In genomic region chr15:74954515-74954914, GRCh38 we compare ENCODE assay signal across 1 cellular context.
TF ChIP-seq lines count a peak whose summit lies in the region.

No MANE protein-coding gene starts in this region.

TF ChIP-seq in K562, 482 proteins besides CTCF, POLR2A, EP300 and RAD21 (continued from another document and continues in another):
- TF ChIP-seq MCM7 (IDR thresholded peaks at IDR 0.05) (no peak), ARID2 (IDR thresholded peaks at IDR 0.05) (no peak), ZFPM2 (CRISPR knock-in tag; IDR thresholded peaks at IDR 0.05) (no peak), MYNN (IDR thresholded peaks at IDR 0.05) (peak; percentile 93), MYNN (CRISPR knock-in tag; IDR thresholded peaks at IDR 0.05) (no peak), GABPB2 (CRISPR knock-in tag; conservative IDR thresholded peaks at IDR 0.05) (no peak), NFIC (IDR thresholded peaks at IDR 0.05) (peak; percentile 96), KHSRP (IDR thresholded peaks at IDR 0.05) (peak; percentile 84), ZNF668 (CRISPR knock-in tag; IDR thresholded peaks at IDR 0.05) (no peak; the same call in 1 of the 2 replicates), FOXJ2 (tag; IDR thresholded peaks at IDR 0.05) (peak; percentile 55; the same call in 1 of the 2 replicates), ZNF354B (CRISPR knock-in tag; IDR thresholded peaks at IDR 0.05) (no peak), NR2F6 (CRISPR knock-in tag; IDR thresholded peaks at IDR 0.05) (no peak), NUFIP1 (IDR thresholded peaks at IDR 0.05; ENCODE audit: partially characterized antibody) (no peak), TEAD2 (tag; IDR thresholded peaks at IDR 0.05) (no peak), ZNF263 (CRISPR knock-in tag; IDR thresholded peaks at IDR 0.05; ENCODE audit: borderline replicate concordance) (peak; percentile 52; the same call in 1 of the 2 replicates), OTX1 (CRISPR knock-in tag; IDR thresholded peaks at IDR 0.05) (no peak), ZNF76 (CRISPR knock-in tag; IDR thresholded peaks at IDR 0.05; ENCODE audit: borderline replicate concordance) (no peak; the same call in 1 of the 2 replicates), JUND (IDR thresholded peaks at IDR 0.05; ENCODE audit: borderline replicate concordance, low read depth, low read length) (peak; percentile 89), JUND (tag; IDR thresholded peaks at IDR 0.05; ENCODE audit: borderline replicate concordance, low read depth, low read length) (peak; percentile 74; the same call in 1 of the 3 replicates), TEAD4 (IDR thresholded peaks at IDR 0.05; ENCODE audit: low read length) (peak; percentile 99), TEAD4 (CRISPR knock-in tag; IDR thresholded peaks at IDR 0.05; ENCODE audit: borderline replicate concordance) (no peak), FOXJ3 (CRISPR knock-in tag; IDR thresholded peaks at IDR 0.05) (no peak), ZFP91 (CRISPR knock-in tag; IDR thresholded peaks at IDR 0.05) (no peak), TARDBP (IDR thresholded peaks at IDR 0.05) (peak; percentile 96), STAG1 (CRISPR knock-in tag; IDR thresholded peaks at IDR 0.05; ENCODE audit: borderline replicate concordance) (no peak), MEIS2 (IDR thresholded peaks at IDR 0.05; ENCODE audit: partially characterized antibody) (peak; percentile 72), PCBP1 (IDR thresholded peaks at IDR 0.05; ENCODE audit: low read depth, low read length, poor library complexity, severe bottlenecking) (no peak), KDM5B (IDR thresholded peaks at IDR 0.05; ENCODE audit: insufficient replicate concordance, low read depth, low read length) (no peak), NEUROD1 (IDR thresholded peaks at IDR 0.05; ENCODE audit: borderline replicate concordance, low read depth, low read length, partially characterized antibody) (peak; percentile 89), ZNF124 (CRISPR knock-in tag; IDR thresholded peaks at IDR 0.05) (no peak), U2AF2 (optimal IDR thresholded peaks at IDR 0.05; ENCODE audit: low read depth, low read length) (no peak), MAX (CRISPR knock-in tag; IDR thresholded peaks at IDR 0.05) (no peak; the same call in 1 of the 2 replicates), NFATC3 (IDR thresholded peaks at IDR 0.05) (peak; percentile 85; the same call in 1 of the 2 replicates), ARID3A (IDR thresholded peaks at IDR 0.05; ENCODE audit: borderline replicate concordance, low read depth, low read length) (peak; percentile 48; the same call in 1 of the 2 replicates), ATF6 (CRISPR knock-in tag; IDR thresholded peaks at IDR 0.05) (no peak), SUPT5H (IDR thresholded peaks at IDR 0.05) (no peak), CAMTA2 (CRISPR knock-in tag; conservative IDR thresholded peaks at IDR 0.05) (no peak), ETS2 (tag; IDR thresholded peaks at IDR 0.05; ENCODE audit: borderline replicate concordance, poor library complexity, severe bottlenecking) (no peak), SMAD1 (IDR thresholded peaks at IDR 0.05; ENCODE audit: low read depth, low read length, partially characterized antibody) (peak; percentile 94), YBX1 (IDR thresholded peaks at IDR 0.05) (no peak), ARNT (IDR thresholded peaks at IDR 0.05) (peak; percentile 81 to 93; a peak in 3 of 4 replicates), XRCC4 (IDR thresholded peaks at IDR 0.05; ENCODE audit: extremely low read depth, insufficient read depth, insufficient read length) (no peak)
- TF ChIP-seq, protein P1, sequence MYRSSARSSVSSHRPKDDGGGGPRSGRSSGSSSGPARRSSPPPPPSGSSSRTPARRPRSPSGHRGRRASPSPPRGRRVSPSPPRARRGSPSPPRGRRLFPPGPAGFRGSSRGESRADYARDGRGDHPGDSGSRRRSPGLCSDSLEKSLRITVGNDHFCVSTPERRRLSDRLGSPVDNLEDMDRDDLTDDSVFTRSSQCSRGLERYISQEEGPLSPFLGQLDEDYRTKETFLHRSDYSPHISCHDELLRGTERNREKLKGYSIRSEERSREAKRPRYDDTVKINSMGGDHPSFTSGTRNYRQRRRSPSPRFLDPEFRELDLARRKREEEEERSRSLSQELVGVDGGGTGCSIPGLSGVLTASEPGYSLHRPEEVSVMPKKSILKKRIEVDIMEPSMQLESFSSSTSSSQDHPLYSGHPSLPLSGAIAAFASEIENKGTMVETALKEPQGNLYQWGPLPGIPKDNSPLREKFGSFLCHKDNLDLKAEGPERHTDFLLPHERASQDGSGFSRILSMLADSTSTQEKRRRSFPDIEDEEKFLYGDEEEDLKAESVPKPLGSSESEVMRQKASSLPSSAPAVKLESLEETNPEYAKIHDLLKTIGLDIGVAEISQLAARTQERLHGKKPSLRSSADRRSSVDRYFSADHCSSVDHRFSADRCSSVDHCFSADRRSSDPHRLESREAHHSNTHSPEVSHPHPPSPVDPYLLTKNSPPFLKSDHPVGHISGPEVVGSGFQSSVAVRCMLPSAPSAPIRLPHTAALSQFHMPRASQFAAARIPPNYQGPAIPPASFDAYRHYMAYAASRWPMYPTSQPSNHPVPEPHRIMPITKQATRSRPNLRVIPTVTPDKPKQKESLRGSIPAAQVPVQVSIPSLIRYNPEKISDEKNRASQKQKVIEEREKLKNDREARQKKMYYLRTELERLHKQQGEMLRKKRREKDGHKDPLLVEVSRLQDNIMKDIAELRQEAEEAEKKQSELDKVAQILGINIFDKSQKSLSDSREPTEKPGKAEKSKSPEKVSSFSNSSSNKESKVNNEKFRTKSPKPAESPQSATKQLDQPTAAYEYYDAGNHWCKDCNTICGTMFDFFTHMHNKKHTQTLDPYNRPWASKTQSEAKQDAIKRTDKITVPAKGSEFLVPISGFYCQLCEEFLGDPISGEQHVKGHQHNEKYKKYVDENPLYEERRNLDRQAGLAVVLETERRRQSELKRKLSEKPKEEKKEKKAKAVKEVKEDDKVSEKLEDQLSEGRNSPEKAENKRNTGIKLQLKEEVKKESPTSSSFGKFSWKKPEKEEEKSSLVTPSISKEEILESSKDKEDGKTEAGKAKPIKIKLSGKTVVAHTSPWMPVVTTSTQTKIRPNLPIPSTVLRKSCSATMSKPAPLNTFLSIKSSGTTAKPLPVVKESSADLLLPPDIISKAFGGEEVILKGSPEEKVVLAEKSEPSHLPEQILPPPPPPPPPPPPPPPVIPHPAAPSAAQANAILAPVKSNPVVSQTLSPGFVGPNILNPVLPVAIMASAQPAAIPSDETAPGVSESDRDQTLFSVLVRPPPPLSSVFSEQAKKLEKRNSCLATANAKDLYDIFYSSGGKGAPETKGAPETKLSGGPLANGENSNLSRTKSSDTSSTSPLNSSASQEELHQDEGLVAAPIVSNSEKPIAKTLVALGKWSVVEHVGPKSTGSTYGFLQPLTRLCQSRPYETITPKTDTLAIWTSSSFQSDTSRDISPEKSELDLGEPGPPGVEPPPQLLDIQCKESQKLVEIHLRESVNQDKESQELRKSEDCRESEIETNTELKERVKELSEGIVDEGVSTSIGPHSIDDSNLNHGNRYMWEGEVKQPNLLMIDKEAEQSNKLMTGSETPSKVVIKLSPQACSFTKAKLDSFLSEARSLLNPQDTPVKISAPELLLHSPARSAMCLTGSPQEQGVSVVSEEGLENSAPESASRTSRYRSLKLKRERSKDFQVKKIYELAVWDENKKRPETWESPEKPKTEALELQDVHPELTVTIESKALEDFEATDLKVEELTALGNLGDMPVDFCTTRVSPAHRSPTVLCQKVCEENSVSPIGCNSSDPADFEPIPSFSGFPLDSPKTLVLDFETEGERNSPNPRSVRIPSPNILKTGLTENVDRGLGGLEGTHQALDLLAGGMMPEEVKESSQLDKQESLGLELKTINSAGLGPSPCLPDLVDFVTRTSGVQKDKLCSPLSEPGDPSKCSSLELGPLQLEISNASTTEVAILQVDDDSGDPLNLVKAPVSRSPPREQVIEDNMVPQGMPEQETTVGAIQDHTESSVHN (IDR thresholded peaks at IDR 0.05; ENCODE audit: borderline replicate concordance in 1 of 2, low read depth in 1 of 2): peak in 1 of 2 experiments; percentile 80; a peak in 1 of 4 replicates
- TF ChIP-seq, protein P2, sequence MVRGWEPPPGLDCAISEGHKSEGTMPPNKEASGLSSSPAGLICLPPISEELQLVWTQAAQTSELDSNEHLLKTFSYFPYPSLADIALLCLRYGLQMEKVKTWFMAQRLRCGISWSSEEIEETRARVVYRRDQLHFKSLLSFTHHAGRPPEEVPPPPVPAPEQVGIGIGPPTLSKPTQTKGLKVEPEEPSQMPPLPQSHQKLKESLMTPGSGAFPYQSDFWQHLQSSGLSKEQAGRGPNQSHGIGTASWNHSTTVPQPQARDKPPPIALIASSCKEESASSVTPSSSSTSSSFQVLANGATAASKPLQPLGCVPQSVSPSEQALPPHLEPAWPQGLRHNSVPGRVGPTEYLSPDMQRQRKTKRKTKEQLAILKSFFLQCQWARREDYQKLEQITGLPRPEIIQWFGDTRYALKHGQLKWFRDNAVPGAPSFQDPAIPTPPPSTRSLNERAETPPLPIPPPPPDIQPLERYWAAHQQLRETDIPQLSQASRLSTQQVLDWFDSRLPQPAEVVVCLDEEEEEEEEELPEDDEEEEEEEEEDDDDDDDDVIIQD (CRISPR knock-in tag; IDR thresholded peaks at IDR 0.05): no peak
- TF ChIP-seq, protein P3, sequence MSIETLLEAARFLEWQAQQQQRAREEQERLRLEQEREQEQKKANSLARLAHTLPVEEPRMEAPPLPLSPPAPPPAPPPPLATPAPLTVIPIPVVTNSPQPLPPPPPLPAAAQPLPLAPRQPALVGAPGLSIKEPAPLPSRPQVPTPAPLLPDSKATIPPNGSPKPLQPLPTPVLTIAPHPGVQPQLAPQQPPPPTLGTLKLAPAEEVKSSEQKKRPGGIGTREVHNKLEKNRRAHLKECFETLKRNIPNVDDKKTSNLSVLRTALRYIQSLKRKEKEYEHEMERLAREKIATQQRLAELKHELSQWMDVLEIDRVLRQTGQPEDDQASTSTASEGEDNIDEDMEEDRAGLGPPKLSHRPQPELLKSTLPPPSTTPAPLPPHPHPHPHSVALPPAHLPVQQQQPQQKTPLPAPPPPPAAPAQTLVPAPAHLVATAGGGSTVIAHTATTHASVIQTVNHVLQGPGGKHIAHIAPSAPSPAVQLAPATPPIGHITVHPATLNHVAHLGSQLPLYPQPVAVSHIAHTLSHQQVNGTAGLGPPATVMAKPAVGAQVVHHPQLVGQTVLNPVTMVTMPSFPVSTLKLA (conservative IDR thresholded peaks at IDR 0.05): peak in 1 of 2 experiments; percentile 80; a peak in 2 of 4 replicates
